Comparison of ENCODE assay signal across 11 cellular contexts in genomic region chr2:70888389-70888924, GRCh38. TPM values are rescaled to one million over a fixed set of nuclear protein-coding genes. Genes with fewer than 3 reads are reported as not detected.
DNase-seq lines count a peak whose midpoint lies in the region; ATAC-seq and TF ChIP-seq lines count a peak whose summit lies in the region.
"Had no signal": no experiment of that assay in that cellular context is flagged by ENCODE, and none has a peak within 500 bp of the region (broad histone marks: within the 10 kb centered on the region; RNA-seq: fewer than 3 reads in every experiment).

No MANE protein-coding gene starts in this region.

- no peaks in the 10 kb centered on the region for H4K20me1 ChIP-seq in smooth muscle cell (ENCODE audit: low read depth)

- H3K4me3 Mint-ChIP-seq in activated CD4-positive, alpha-beta memory T cell treated with anti-CD3 and anti-CD28 coated beads for 36 hours: peak overlapping the region; percentile 57

- peaks cover 79% of the 10 kb centered on the region for H3K27me3 Mint-ChIP-seq in activated CD4-positive, alpha-beta memory T cell treated with anti-CD3 and anti-CD28 coated beads for 36 hours

- peak overlapping the region; percentile 50 for H3K4me3 ChIP-seq in iPS-18a (ENCODE audit: low read length)
- peak overlapping the region; percentile 12 for H3K4me3 ChIP-seq in smooth muscle cell
- H3K4me3 ChIP-seq: GM12878 had no signal

- no peaks in the 10 kb centered on the region for H3K9me3 Mint-ChIP-seq in activated CD4-positive, alpha-beta memory T cell treated with anti-CD3 and anti-CD28 coated beads for 36 hours

- no peaks in the 10 kb centered on the region for H3K79me2 ChIP-seq in smooth muscle cell (ENCODE audit: low read depth)

- H3F3A ChIP-seq in smooth muscle cell (ENCODE audit: low read depth): no peaks in the 10 kb centered on the region

- H3K4me1 ChIP-seq in iPS-18a (ENCODE audit: control insufficient read depth, low read depth, low read length) (peaks cover 8% of the 10 kb centered on the region), smooth muscle cell (ENCODE audit: low read depth) (peaks cover 10% of the 10 kb centered on the region)
- H3K4me1 ChIP-seq: BE2C had no signal

- H3K9ac ChIP-seq in iPS-18a (ENCODE audit: low read length) (no peak overlapping the region), smooth muscle cell (ENCODE audit: low read depth) (no peak overlapping the region)

- H3K9me3 ChIP-seq in iPS-18a (ENCODE audit: control insufficient read depth, low read depth, low read length) (no peaks in the 10 kb centered on the region), smooth muscle cell (replicated peaks; ENCODE audit: low read depth) (no peaks in the 10 kb centered on the region)
- H3K9me3 ChIP-seq: BE2C had no signal

- POLR2A ChIA-PET in activated CD4-positive, alpha-beta memory T cell treated with anti-CD3 and anti-CD28 coated beads for 36 hours (lab: Charles Lee): interaction anchor here (0.7 kb wide), 1 partner anchor 61 kb away, joined by 3 read pairs; no protein-coding TSS in a partner anchor

- H3K36me3 ChIP-seq in iPS-18a (ENCODE audit: control insufficient read depth, low read depth, low read length) (no peaks in the 10 kb centered on the region), smooth muscle cell (ENCODE audit: low read depth) (no peaks in the 10 kb centered on the region)
- H3K36me3 ChIP-seq: BE2C had no signal

- H3K27ac Mint-ChIP-seq in activated CD4-positive, alpha-beta memory T cell treated with anti-CD3 and anti-CD28 coated beads for 36 hours: no peak overlapping the region

- TF ChIP-seq CTCF in smooth muscle cell (IDR thresholded peaks at IDR 0.05; ENCODE audit: borderline replicate concordance, insufficient read depth, poor library complexity, severe bottlenecking): no peak

- CTCF ChIA-PET in activated CD4-positive, alpha-beta memory T cell treated with anti-CD3 and anti-CD28 coated beads for 36 hours (lab: Charles Lee): interaction anchor here (0.6 to 5.5 kb wide), 3 partner anchors 17 to 382 kb away, joined by 3 to 24 read pairs (median 3); no protein-coding TSS in a partner anchor

- DNase-seq in activated CD8-positive, alpha-beta memory T cell treated with anti-CD3 and anti-CD28 coated beads, Interleukin-2, amount 50 U/mL, for 48 hours: peak; percentile 44
- DNase-seq in activated CD8-positive, alpha-beta memory T cell treated with anti-CD3 and anti-CD28 coated beads for 24 hours: no peak
- no peak for DNase-seq in activated CD4-positive, alpha-beta memory T cell treated with anti-CD3 and anti-CD28 coated beads for 36 hours
- no peak for DNase-seq in smooth muscle cell (lab: John Stamatoyannopoulos, UW; ENCODE audit: unreplicated experiment)
- DNase-seq in NCI-H524 (lab: John Stamatoyannopoulos, UW): no peak
- DNase-seq: foreskin keratinocyte had no signal

- no peak for ATAC-seq in HG03342 (IDR thresholded peaks at IDR 0.05; ENCODE audit: unreplicated experiment)
- no peak for ATAC-seq in GM18907 (IDR thresholded peaks at IDR 0.05; ENCODE audit: unreplicated experiment)
- ATAC-seq: foreskin keratinocyte, GM12878 had no signal

- intact Hi-C loops in activated CD4-positive, alpha-beta memory T cell treated with anti-CD3 and anti-CD28 coated beads for 36 hours (cut with micrococcal nuclease): loop anchor here (2.0 kb wide), 1 partner anchor 18 kb away; no protein-coding TSS in a partner anchor

- H3K4me1 Mint-ChIP-seq in activated CD4-positive, alpha-beta memory T cell treated with anti-CD3 and anti-CD28 coated beads for 36 hours (ENCODE audit: low read depth): peaks cover 26% of the 10 kb centered on the region

- H3K27ac ChIP-seq in iPS-18a (ENCODE audit: low read length) (no peak overlapping the region), smooth muscle cell (ENCODE audit: low read depth) (no peak overlapping the region)
- H3K27ac ChIP-seq: foreskin keratinocyte had no signal

- peak overlapping the region; percentile 86 for H3K4me2 ChIP-seq in smooth muscle cell

- peaks cover 3% of the 10 kb centered on the region for H3K36me3 Mint-ChIP-seq in activated CD4-positive, alpha-beta memory T cell treated with anti-CD3 and anti-CD28 coated beads for 36 hours

- peaks cover 100% of the 10 kb centered on the region for H3K27me3 ChIP-seq in iPS-18a (ENCODE audit: control insufficient read depth, insufficient read depth, low read length)
- H3K27me3 ChIP-seq in smooth muscle cell (ENCODE audit: low read depth): peaks cover 100% of the 10 kb centered on the region
- H3K27me3 ChIP-seq: BE2C had no signal

- H2AFZ ChIP-seq in smooth muscle cell (ENCODE audit: low read depth): no peak overlapping the region

- 3% methylated on average over 27 of the region's 27 CpGs for WGBS in smooth muscle cell (ENCODE audit: low lambda C conversion rate)

RNA-seq across cellular contexts. Expression of gene VAX2, which starts 11.9 kb away (rescaled TPM):
- total RNA-seq in activated CD4-positive, alpha-beta memory T cell treated with anti-CD3 and anti-CD28 coated beads for 36 hours: not detected
- total RNA-seq in smooth muscle cell: 0.81 and 1.3 TPM in 2 replicates
- 1.9 and 3.3 TPM in 2 replicates for polyA plus RNA-seq in smooth muscle cell
- total RNA-seq: GM12878 had no signal
- polyA plus RNA-seq: GM12878 had no signal

RNA-seq across cellular contexts. Expression of gene ATP6V1B1, which starts 47.2 kb away (rescaled TPM):
- total RNA-seq in activated CD4-positive, alpha-beta memory T cell treated with anti-CD3 and anti-CD28 coated beads for 36 hours: not detected
- not detected in 2 replicates for total RNA-seq in smooth muscle cell
- 0.59 and 2.0 TPM in 2 replicates for polyA plus RNA-seq in smooth muscle cell
- total RNA-seq: foreskin keratinocyte, GM12878 had no signal
- polyA plus RNA-seq: GM12878 had no signal

RNA-seq across cellular contexts. Expression of gene CD207, which starts 52.8 kb away (rescaled TPM):
- total RNA-seq in activated CD4-positive, alpha-beta memory T cell treated with anti-CD3 and anti-CD28 coated beads for 36 hours: not detected
- not detected in 2 replicates for total RNA-seq in smooth muscle cell
- not detected in 2 replicates for polyA plus RNA-seq in smooth muscle cell
- total RNA-seq: foreskin keratinocyte, GM12878 had no signal
- polyA plus RNA-seq: foreskin keratinocyte, GM12878 had no signal
